Comparison of ENCODE assay signal across 1 cellular context in the genomic region with DNA sequence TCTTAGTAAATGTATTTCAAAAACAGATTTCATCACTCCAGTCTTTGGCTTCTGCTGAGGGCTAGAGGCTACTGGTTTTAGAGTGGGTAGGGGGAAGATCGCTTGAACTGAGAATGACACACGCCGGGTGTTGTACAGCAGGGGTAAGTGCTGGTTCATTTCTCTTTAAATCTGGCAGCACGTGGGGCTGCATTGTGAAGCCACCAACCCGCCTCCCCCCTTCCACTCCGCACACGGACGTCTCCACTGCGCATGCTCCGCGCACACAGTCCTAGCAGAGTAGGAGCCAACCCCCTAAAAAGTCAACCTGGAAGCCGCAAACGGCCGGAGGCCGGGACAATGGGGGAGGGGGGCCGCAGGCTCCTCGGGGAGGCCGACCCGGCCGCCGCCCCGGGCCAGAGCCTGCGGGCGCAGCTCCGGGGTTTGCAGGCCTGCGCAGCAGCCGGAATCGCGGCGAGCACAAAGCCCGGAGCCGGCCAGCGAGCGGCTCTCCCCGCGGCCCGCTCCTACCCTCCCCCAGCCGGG.
TF ChIP-seq lines count a peak whose summit lies in the region.

No MANE protein-coding gene starts in this region.

TF ChIP-seq in HCT116, 20 proteins besides CTCF, POLR2A, EP300 and RAD21 (continued from another document):
- TF ChIP-seq, protein P1, sequence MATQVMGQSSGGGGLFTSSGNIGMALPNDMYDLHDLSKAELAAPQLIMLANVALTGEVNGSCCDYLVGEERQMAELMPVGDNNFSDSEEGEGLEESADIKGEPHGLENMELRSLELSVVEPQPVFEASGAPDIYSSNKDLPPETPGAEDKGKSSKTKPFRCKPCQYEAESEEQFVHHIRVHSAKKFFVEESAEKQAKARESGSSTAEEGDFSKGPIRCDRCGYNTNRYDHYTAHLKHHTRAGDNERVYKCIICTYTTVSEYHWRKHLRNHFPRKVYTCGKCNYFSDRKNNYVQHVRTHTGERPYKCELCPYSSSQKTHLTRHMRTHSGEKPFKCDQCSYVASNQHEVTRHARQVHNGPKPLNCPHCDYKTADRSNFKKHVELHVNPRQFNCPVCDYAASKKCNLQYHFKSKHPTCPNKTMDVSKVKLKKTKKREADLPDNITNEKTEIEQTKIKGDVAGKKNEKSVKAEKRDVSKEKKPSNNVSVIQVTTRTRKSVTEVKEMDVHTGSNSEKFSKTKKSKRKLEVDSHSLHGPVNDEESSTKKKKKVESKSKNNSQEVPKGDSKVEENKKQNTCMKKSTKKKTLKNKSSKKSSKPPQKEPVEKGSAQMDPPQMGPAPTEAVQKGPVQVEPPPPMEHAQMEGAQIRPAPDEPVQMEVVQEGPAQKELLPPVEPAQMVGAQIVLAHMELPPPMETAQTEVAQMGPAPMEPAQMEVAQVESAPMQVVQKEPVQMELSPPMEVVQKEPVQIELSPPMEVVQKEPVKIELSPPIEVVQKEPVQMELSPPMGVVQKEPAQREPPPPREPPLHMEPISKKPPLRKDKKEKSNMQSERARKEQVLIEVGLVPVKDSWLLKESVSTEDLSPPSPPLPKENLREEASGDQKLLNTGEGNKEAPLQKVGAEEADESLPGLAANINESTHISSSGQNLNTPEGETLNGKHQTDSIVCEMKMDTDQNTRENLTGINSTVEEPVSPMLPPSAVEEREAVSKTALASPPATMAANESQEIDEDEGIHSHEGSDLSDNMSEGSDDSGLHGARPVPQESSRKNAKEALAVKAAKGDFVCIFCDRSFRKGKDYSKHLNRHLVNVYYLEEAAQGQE (IDR thresholded peaks at IDR 0.05; ENCODE audit: low read depth) = no peak
- peak; percentile 14 for TF ChIP-seq TCF7L2 (IDR thresholded peaks at IDR 0.05; ENCODE audit: borderline replicate concordance, extremely low read depth, insufficient read depth, insufficient read length)
